ENCODE assay signal across 8 cellular contexts in the genomic region with DNA sequence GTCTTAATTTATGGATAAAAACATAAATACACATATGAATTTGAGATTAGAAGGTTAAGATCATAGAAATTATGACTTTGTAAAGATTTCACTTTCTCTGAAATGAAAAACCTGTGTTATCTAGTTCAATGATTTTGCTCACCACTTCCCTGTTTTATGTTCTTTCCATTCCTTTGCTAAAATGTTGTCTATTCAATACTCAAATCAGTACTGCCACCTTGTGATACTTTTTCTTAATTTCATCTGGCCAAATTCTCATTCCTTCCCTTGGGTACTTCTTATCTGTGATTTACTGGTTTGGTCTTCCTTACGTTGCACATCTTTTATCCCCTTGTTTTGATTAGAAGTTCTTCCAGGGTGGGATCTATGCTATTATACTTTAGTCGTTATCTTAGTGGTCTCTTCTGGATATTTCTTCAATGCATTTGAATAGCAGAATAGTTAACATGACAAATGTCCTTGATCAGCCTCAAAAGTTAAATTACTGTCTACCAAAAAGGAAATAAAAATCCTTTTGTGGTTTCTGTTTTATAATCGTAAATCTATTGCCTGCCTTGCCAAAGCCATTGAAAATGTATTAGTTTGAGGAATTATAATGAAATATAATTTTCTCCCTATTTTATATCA.
DNase-seq lines count a peak whose midpoint lies in the region; ATAC-seq and TF ChIP-seq lines count a peak whose summit lies in the region.

No MANE protein-coding gene starts in this region.

- H3K9me3 ChIP-seq in T-helper 17 cell (ENCODE audit: control insufficient read depth, low read length, poor library complexity, severe bottlenecking): no peaks in the 10 kb centered on the region

- H3K4me1 Mint-ChIP-seq in chondrocyte (ENCODE audit: low read depth) (peaks cover 17% of the 10 kb centered on the region), neural crest cell (peaks cover 12% of the 10 kb centered on the region), immature natural killer cell (no peaks in the 10 kb centered on the region), T-helper 17 cell (no peaks in the 10 kb centered on the region)

- no peak overlapping the region for H3K4me3 Mint-ChIP-seq in chondrocyte (ENCODE audit: unreplicated experiment)
- no peak overlapping the region for H3K4me3 Mint-ChIP-seq in neural crest cell
- H3K4me3 Mint-ChIP-seq in immature natural killer cell: no peak overlapping the region
- no peak overlapping the region for H3K4me3 Mint-ChIP-seq in T-helper 17 cell

- TF ChIP-seq CTCF in chondrocyte (IDR thresholded peaks at IDR 0.05) (peak; percentile 87), neural crest cell (conservative IDR thresholded peaks at IDR 0.05) (peak; percentile 66)

- H3K36me3 Mint-ChIP-seq in chondrocyte (ENCODE audit: low read depth): peaks cover 2% of the 10 kb centered on the region
- no peaks in the 10 kb centered on the region for H3K36me3 Mint-ChIP-seq in neural crest cell (ENCODE audit: low read depth)
- H3K36me3 Mint-ChIP-seq in immature natural killer cell: no peaks in the 10 kb centered on the region
- no peaks in the 10 kb centered on the region for H3K36me3 Mint-ChIP-seq in T-helper 17 cell (ENCODE audit: low read depth)

- DNase-seq in Daoy (ENCODE audit: low read depth): peak; percentile 7
- DNase-seq in H4 (ENCODE audit: low spot score): peak; percentile 43
- DNase-seq in NCI-H526 treated with DMSO at 0.1 percent for 48 hours (lab: John Stamatoyannopoulos, UW): peak; percentile 67
- no peak for DNase-seq in chondrocyte (ENCODE audit: low spot score)
- no peak for DNase-seq in neural crest cell (ENCODE audit: low read depth, low spot score)
- no peak for DNase-seq in activated CD4-positive, alpha-beta T cell treated with anti-CD3 and anti-CD28 coated beads, Interleukin-2, amount 50 U/mL, for 4 hours
- DNase-seq in immature natural killer cell: no peak
- no peak for DNase-seq in T-helper 17 cell

- H3K9me3 Mint-ChIP-seq in chondrocyte (ENCODE audit: low read depth) (no peaks in the 10 kb centered on the region), neural crest cell (no peaks in the 10 kb centered on the region), immature natural killer cell (no peaks in the 10 kb centered on the region)

- no peak overlapping the region for H3K27ac Mint-ChIP-seq in chondrocyte (ENCODE audit: unreplicated experiment)
- no peak overlapping the region for H3K27ac Mint-ChIP-seq in neural crest cell (ENCODE audit: unreplicated experiment)
- peak overlapping the region in 1 of 6 donors; percentile 76 for H3K27ac Mint-ChIP-seq in immature natural killer cell
- no peak overlapping the region for H3K27ac Mint-ChIP-seq in T-helper 17 cell

- no peak for ATAC-seq in T-helper 17 cell

- no peaks in the 10 kb centered on the region for H3K27me3 Mint-ChIP-seq in chondrocyte (ENCODE audit: low read depth)
- H3K27me3 Mint-ChIP-seq in neural crest cell (ENCODE audit: low read depth): no peaks in the 10 kb centered on the region
- H3K27me3 Mint-ChIP-seq in immature natural killer cell (ENCODE audit: low read depth in 3 of 3): no peaks in the 10 kb centered on the region
- H3K27me3 Mint-ChIP-seq in T-helper 17 cell: no peaks in the 10 kb centered on the region

Comparison
In these comparisons a context has a peak if more than half of its experiments do, and no peak if none do; other contexts are left out.
1. DNase-seq: peak in Daoy (single experiment), H4 (single experiment) and NCI-H526 treated with DMSO at 0.1 percent for 48 hours (single experiment); none in chondrocyte (single experiment), neural crest cell (single experiment), activated CD4-positive, alpha-beta T cell treated with anti-CD3 and anti-CD28 coated beads, Interleukin-2, amount 50 U/mL, for 4 hours (0 of 2), immature natural killer cell (0 of 3) and T-helper 17 cell (0 of 3).